In the genomic region with DNA sequence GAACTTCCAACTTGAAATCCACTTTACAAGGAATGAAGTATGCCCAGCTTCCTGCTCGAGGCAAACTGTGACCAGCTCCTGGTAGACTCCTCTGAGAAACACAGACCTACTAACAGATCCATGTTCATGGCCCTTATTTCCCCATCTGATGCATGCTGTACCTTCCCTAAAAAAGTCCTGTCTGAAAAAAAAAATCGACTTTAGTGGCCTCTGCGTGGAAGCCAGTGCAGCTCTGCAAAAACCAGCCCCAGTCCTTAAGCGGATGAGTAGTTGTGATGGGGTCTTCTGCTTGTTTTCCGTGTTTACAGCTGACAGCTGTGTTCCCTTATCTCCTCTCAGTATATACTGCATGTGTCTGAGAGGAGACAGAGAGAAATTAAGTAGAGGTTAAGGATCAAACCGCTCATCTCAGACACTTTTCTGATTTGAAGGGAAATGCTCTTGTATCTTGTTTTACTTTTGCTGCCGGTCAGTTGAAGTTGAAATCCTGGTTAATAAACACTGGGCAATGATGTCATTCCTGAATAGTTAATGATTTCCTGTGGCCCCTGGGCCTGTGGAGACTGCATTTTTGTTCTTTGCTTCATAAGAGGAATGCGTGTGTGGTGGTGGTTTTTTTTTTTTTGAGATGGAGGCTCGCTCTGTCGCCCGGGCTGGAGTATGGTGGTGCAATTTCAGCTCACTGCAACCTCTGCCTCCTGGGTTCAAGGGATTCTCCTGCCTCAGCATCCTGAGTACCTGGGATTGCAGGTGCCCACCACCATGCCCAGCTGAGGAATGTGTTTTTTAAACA, we compare ENCODE assay signal across 10 cellular contexts.
DNase-seq lines count a peak whose midpoint lies in the region; ATAC-seq and TF ChIP-seq lines count a peak whose summit lies in the region.
"Had no signal": no experiment of that assay in that cellular context is flagged by ENCODE, and none has a peak within 500 bp of the region (broad histone marks: within the 10 kb centered on the region; RNA-seq: fewer than 3 reads in every experiment).

No MANE protein-coding gene starts in this region.

- peaks cover 14% of the 10 kb centered on the region for H3K4me1 Mint-ChIP-seq in Calu3 (ENCODE audit: low read depth, unreplicated experiment)

- ATAC-seq in SK-N-SH treated with all-trans-retinoic acid at 6 μM for 48 hours, result peak; percentile 94
- no peak for ATAC-seq in GM18517 (IDR thresholded peaks at IDR 0.05; ENCODE audit: unreplicated experiment)
- ATAC-seq: activated T-cell treated with anti-CD3 and anti-CD28 coated beads, Interleukin-2, amount 50 U/mL, for 4 hours had no signal

- no peaks in the 10 kb centered on the region for H3K9me3 Mint-ChIP-seq in Calu3 (ENCODE audit: low read depth, unreplicated experiment)
- H3K9me3 Mint-ChIP-seq: activated T-cell treated with anti-CD3 and anti-CD28 coated beads, Interleukin-2, amount 50 U/mL, for 4 hours had no signal

- peak overlapping the region; percentile 64 for H3K4me3 Mint-ChIP-seq in Calu3 (ENCODE audit: low read depth, unreplicated experiment)
- H3K4me3 Mint-ChIP-seq: activated T-cell treated with anti-CD3 and anti-CD28 coated beads, Interleukin-2, amount 50 U/mL, for 4 hours had no signal

- H3K4me3 ChIP-seq in fibroblast of villous mesenchyme (ENCODE audit: low read depth, low read length) (peak overlapping the region; percentile 35), lower leg skin (ENCODE audit: low read depth, poor library complexity, severe bottlenecking) (no peak overlapping the region)

- DNase-seq in Calu3 (peak; percentile 51), fibroblast of villous mesenchyme (ENCODE audit: low read depth) (peak; percentile 98), pons (ENCODE audit: low spot score) (peak; percentile 67), NCI-H146 treated with DMSO at 0.1 percent for 48 hours (lab: John Stamatoyannopoulos, UW; ENCODE audit: unreplicated experiment) (no peak), lower leg skin (ENCODE audit: low spot score in 2 of 2) (no peak), NCI-H82 treated with DMSO at 0.1 percent for 48 hours (lab: John Stamatoyannopoulos, UW; ENCODE audit: unreplicated experiment) (no peak)
- DNase-seq: activated T-cell treated with anti-CD3 and anti-CD28 coated beads, Interleukin-2, amount 50 U/mL, for 4 hours; SIG-M5 had no signal

- CTCF ChIA-PET in Calu3 (lab: Charles Lee), result no interaction called here

- peaks cover 19% of the 10 kb centered on the region for H3K36me3 Mint-ChIP-seq in Calu3 (ENCODE audit: insufficient read depth, unreplicated experiment)

- WGBS in lower leg skin, 2 donors, result 77 to 80% methylated on average over 11 of the region's 11 CpGs

- no TSS peak for BruUV-seq in Calu3 (replicated peaks; lab: Mats Ljungman, UMichigan)

- intact Hi-C loops in Calu3 (cut with micrococcal nuclease; ENCODE audit: unreplicated experiment) (loop anchor here (5.0 to 10.0 kb wide), 2 partner anchors 39 to 68 kb away; partner anchors contain the start of gene DOCK1), lower leg skin (cut with DNase I; ENCODE audit: low total_unique reads) (no loop called here)

- H3K27me3 Mint-ChIP-seq in Calu3 (ENCODE audit: unreplicated experiment), result no peaks in the 10 kb centered on the region

- TF ChIP-seq CTCF in Calu3 (IDR thresholded peaks at IDR 0.05; ENCODE audit: unreplicated experiment) (no peak), fibroblast of villous mesenchyme (IDR thresholded peaks at IDR 0.05; ENCODE audit: insufficient read depth, low read depth, low read length) (no peak), lower leg skin (IDR thresholded peaks at IDR 0.05) (no peak)

- peak overlapping the region; percentile 41 for H3K27ac Mint-ChIP-seq in Calu3 (ENCODE audit: unreplicated experiment)

- no peak for TF ChIP-seq POLR2A in lower leg skin (IDR thresholded peaks at IDR 0.05)

TF ChIP-seq in SK-N-SH treated with all-trans-retinoic acid at 6 μM for 48 hours, 23 proteins besides CTCF, POLR2A, EP300 and RAD21:
- TF ChIP-seq, protein P1, sequence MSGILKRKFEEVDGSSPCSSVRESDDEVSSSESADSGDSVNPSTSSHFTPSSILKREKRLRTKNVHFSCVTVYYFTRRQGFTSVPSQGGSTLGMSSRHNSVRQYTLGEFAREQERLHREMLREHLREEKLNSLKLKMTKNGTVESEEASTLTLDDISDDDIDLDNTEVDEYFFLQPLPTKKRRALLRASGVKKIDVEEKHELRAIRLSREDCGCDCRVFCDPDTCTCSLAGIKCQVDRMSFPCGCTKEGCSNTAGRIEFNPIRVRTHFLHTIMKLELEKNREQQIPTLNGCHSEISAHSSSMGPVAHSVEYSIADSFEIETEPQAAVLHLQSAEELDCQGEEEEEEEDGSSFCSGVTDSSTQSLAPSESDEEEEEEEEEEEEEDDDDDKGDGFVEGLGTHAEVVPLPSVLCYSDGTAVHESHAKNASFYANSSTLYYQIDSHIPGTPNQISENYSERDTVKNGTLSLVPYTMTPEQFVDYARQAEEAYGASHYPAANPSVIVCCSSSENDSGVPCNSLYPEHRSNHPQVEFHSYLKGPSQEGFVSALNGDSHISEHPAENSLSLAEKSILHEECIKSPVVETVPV (CRISPR knock-in tag; IDR thresholded peaks at IDR 0.05), result no peak
- no peak for TF ChIP-seq GLIS3 (CRISPR knock-in tag; IDR thresholded peaks at IDR 0.05)
- no peak for TF ChIP-seq ESRRG (CRISPR knock-in tag; IDR thresholded peaks at IDR 0.05)

Comparison
In these comparisons a context has a peak if more than half of its experiments do, and no peak if none do; other contexts are left out.
1. DNase-seq: peak in Calu3 (single experiment), fibroblast of villous mesenchyme (single experiment) and pons (single experiment); none in NCI-H146 treated with DMSO at 0.1 percent for 48 hours (single experiment), lower leg skin (0 of 2) and NCI-H82 treated with DMSO at 0.1 percent for 48 hours (single experiment).